In genomic region chr12:108939594-108939993, GRCh38 we compare ENCODE assay signal across 9 cellular contexts. TPM values are rescaled to one million over a fixed set of nuclear protein-coding genes. Genes with fewer than 3 reads are reported as not detected.
DNase-seq lines count a peak whose midpoint lies in the region; ATAC-seq and TF ChIP-seq lines count a peak whose summit lies in the region.
"Had no signal": no experiment of that assay in that cellular context is flagged by ENCODE, and none has a peak within 500 bp of the region (broad histone marks: within the 10 kb centered on the region; RNA-seq: fewer than 3 reads in every experiment).

No MANE protein-coding gene starts in this region.

- H3K27me3 Mint-ChIP-seq in endodermal cell (ENCODE audit: insufficient read depth): peaks cover 5% of the 10 kb centered on the region

- H3K9me3 Mint-ChIP-seq in activated naive CD4-positive, alpha-beta T cell treated with anti-CD3 and anti-CD28 coated beads, Interleukin-2, amount 50 U/mL, for 72 hours: no peaks in the 10 kb centered on the region
- no peaks in the 10 kb centered on the region for H3K9me3 Mint-ChIP-seq in endodermal cell

- no peaks in the 10 kb centered on the region for H3K27me3 ChIP-seq in endodermal cell (ENCODE audit: control insufficient read depth, insufficient read depth, low read length, poor library complexity, severe bottlenecking)

- H3K27ac ChIP-seq in endodermal cell (ENCODE audit: low read depth, low read length): no peak overlapping the region

- WGBS in endodermal cell (ENCODE audit: insufficient coverage in 1 of 2, insufficient read length in 1 of 2), 2 experiments: 50 to 83% methylated on average over 1 of the region's 1 CpG

- H3K4me3 Mint-ChIP-seq in endodermal cell: no peak overlapping the region

- H3K36me3 ChIP-seq in endodermal cell (ENCODE audit: control insufficient read depth, insufficient read depth, low read length): no peaks in the 10 kb centered on the region

- no peaks in the 10 kb centered on the region for H3K4me1 Mint-ChIP-seq in endodermal cell

- no peak for TF ChIP-seq CTCF in endodermal cell (conservative IDR thresholded peaks at IDR 0.05)

- no peaks in the 10 kb centered on the region for H3K4me1 ChIP-seq in endodermal cell (ENCODE audit: control insufficient read depth, insufficient read depth, low read length)

- no peaks in the 10 kb centered on the region for H3K9me3 ChIP-seq in endodermal cell (ENCODE audit: control insufficient read depth, low read length)

- no peak overlapping the region for H3K4me3 ChIP-seq in endodermal cell (ENCODE audit: low read length)

- no peaks in the 10 kb centered on the region for H3K36me3 Mint-ChIP-seq in activated naive CD4-positive, alpha-beta T cell treated with anti-CD3 and anti-CD28 coated beads, Interleukin-2, amount 50 U/mL, for 72 hours
- H3K36me3 Mint-ChIP-seq in endodermal cell (ENCODE audit: low read depth): no peaks in the 10 kb centered on the region

- H3K27ac Mint-ChIP-seq in activated naive CD4-positive, alpha-beta T cell treated with anti-CD3 and anti-CD28 coated beads, Interleukin-2, amount 50 U/mL, for 72 hours: no peak overlapping the region
- H3K27ac Mint-ChIP-seq in endodermal cell: no peak overlapping the region

- peak in 1 of 2 donors; percentile 4 for DNase-seq in activated naive CD4-positive, alpha-beta T cell treated with anti-CD3 and anti-CD28 coated beads, Interleukin-2, amount 50 U/mL, for 72 hours (ENCODE audit: low spot score in 2 of 2)
- no peak for DNase-seq in activated naive CD4-positive, alpha-beta T cell treated with anti-CD3 and anti-CD28 coated beads, Interleukin-2, amount 50 U/mL, for 16 hours
- DNase-seq in NCI-H69 (lab: John Stamatoyannopoulos, UW) (peak; percentile 23), endodermal cell (peak; percentile 75), NCI-H1694 (lab: John Stamatoyannopoulos, UW) (no peak), hepatic stellate cell (ENCODE audit: low spot score) (no peak), COR-L47 (lab: John Stamatoyannopoulos, UW) (no peak)
- DNase-seq in stimulated activated CD8-positive, alpha-beta memory T cell treated with anti-CD3 and anti-CD28 coated beads, Interleukin-4, amount 100 ng/mL, for 48 hours: peak; percentile 24

- ATAC-seq in activated naive CD4-positive, alpha-beta T cell treated with anti-CD3 and anti-CD28 coated beads, Interleukin-2, amount 50 U/mL, for 72 hours: peak; percentile 50 to 95

- H3K9ac ChIP-seq in endodermal cell (ENCODE audit: extremely low read depth, low read length, poor library complexity, severe bottlenecking): no peak overlapping the region

RNA-seq across cellular contexts. Expression of gene DAO, which starts 59.7 kb away (rescaled TPM):
- total RNA-seq in activated naive CD4-positive, alpha-beta T cell treated with anti-CD3 and anti-CD28 coated beads, Interleukin-2, amount 50 U/mL, for 72 hours: not detected
- not detected for total RNA-seq in endodermal cell
- not detected for polyA plus RNA-seq in endodermal cell (2013, experiment 1 of 2)
- polyA plus RNA-seq in endodermal cell (2013, experiment 2 of 2): not detected
- total RNA-seq: chondrocyte had no signal

Comparison
In these comparisons a context has a peak if more than half of its experiments do, and no peak if none do; other contexts are left out.
1. DNase-seq: peak in NCI-H69 (single experiment), endodermal cell (single experiment) and stimulated activated CD8-positive, alpha-beta memory T cell treated with anti-CD3 and anti-CD28 coated beads, Interleukin-4, amount 100 ng/mL, for 48 hours (single experiment); none in activated naive CD4-positive, alpha-beta T cell treated with anti-CD3 and anti-CD28 coated beads, Interleukin-2, amount 50 U/mL, for 16 hours (single experiment), NCI-H1694 (single experiment), hepatic stellate cell (single experiment) and COR-L47 (single experiment).